Comparison of ENCODE assay signal across 9 cellular contexts in the genomic region with DNA sequence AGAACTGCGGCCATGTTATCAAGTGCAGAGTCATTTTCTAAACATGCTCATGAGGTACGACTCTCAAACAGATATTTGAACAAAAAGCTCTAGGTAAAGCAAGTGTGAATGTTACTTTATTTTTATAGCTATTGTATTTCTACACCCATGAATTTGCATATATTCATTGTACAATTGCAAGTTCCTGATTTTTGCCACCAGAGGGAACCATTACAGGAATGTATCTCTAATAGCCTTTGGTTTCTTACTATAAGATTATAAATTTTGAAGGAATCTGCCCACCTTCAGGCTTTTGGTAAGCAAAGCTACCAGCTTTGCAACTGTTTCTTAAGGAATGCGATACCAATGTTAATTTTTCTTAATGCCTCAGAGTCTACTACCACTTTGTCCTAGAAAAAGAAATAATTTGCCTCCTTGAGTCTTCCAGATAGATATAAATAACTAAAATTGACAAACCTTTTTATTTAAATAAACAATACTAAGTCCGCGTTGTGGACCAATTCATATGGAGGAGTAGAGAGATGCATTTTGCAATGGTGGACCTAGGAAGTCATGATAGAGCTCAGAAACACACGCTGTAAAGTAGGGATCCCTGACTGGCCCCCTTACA.
DNase-seq lines count a peak whose midpoint lies in the region; ATAC-seq, FAIRE-seq and TF ChIP-seq lines count a peak whose summit lies in the region.
"Had no signal": no experiment of that assay in that cellular context is flagged by ENCODE, and none has a peak within 500 bp of the region (broad histone marks: within the 10 kb centered on the region; RNA-seq: fewer than 3 reads in every experiment).

No MANE protein-coding gene starts in this region.

- no peaks in the 10 kb centered on the region for H3K79me2 ChIP-seq in GM12878 (ENCODE audit: control insufficient read depth, insufficient read depth, low read length)

- H3K9ac ChIP-seq in IMR-90 (ENCODE audit: low read depth, low read length) (no peak overlapping the region), GM12878 (ENCODE audit: control insufficient read depth, insufficient read depth, low read length) (no peak overlapping the region)

- RAD21 ChIA-PET in GM12878 (lab: Charles Lee; ENCODE audit: unreplicated experiment) = no interaction called here

- H3K36me3 Mint-ChIP-seq in activated CD4-positive, alpha-beta T cell treated with anti-CD3 and anti-CD28 coated beads, Interleukin-2, amount 10 ng/mL, durations not matched to agents 7 days and 5 days (ENCODE audit: low read depth) = peaks cover 31% of the 10 kb centered on the region

- H3K27ac ChIP-seq in C4-2B = no peak overlapping the region
- H3K27ac ChIP-seq in IMR-90 (ENCODE audit: insufficient read depth, low read length) = no peak overlapping the region
- H3K27ac ChIP-seq in GM12878 (ENCODE audit: control insufficient read depth, insufficient read depth) = no peak overlapping the region

- BruUV-seq in IMR-90 (replicated peaks; lab: Mats Ljungman, UMichigan) = no TSS peak
- no TSS peak for BruUV-seq in GM12878 (replicated peaks; lab: Mats Ljungman, UMichigan)

- H3K9me1 ChIP-seq in IMR-90 (ENCODE audit: insufficient read depth, low read length) = peaks cover 6% of the 10 kb centered on the region; the same call in 1 of the 2 replicates

- H2BK5ac ChIP-seq in IMR-90 (ENCODE audit: low read depth, low read length, poor library complexity, severe bottlenecking) = no peak overlapping the region

- peaks cover 2% of the 10 kb centered on the region for H3K9me3 Mint-ChIP-seq in activated CD4-positive, alpha-beta T cell treated with anti-CD3 and anti-CD28 coated beads, Interleukin-2, amount 10 ng/mL, durations not matched to agents 7 days and 5 days

- POLR2A ChIA-PET in IMR-90 (lab: Charles Lee; ENCODE audit: unreplicated experiment) (no interaction called here), GM12878 (lab: Charles Lee) (no interaction called here)
- POLR2A ChIA-PET in activated CD4-positive, alpha-beta T cell treated with anti-CD3 and anti-CD28 coated beads, Interleukin-2, amount 10 ng/mL, durations not matched to agents 7 days and 5 days (lab: Charles Lee) = no interaction called here

- no peak overlapping the region for H4K5ac ChIP-seq in IMR-90 (ENCODE audit: low read depth, low read length)

- peak; percentile 75 for ATAC-seq in IMR-90 (ENCODE audit: low read depth)
- 0 out of 3 replicates have a peak, but pooled peaks have one; percentile 9 for ATAC-seq in GM12878
- ATAC-seq: naive thymus-derived CD8-positive, alpha-beta T cell had no signal

- H3K4ac ChIP-seq in IMR-90 (ENCODE audit: low read depth, low read length) = no peak overlapping the region

- WGBS in IMR-90 (ENCODE audit: extremely low coverage in 2 of 2, insufficient read length in 1 of 2), 2 experiments = no CpG with 5 or more reads among the region's 6 CpGs
- WGBS in GM12878 (ENCODE audit: insufficient coverage, insufficient replicate concordance, low lambda C conversion rate, missing lambda C conversion rate) = 100% methylated on average over 6 of the region's 6 CpGs

- no peak overlapping the region for H3K23ac ChIP-seq in IMR-90 (ENCODE audit: low read depth, low read length)

- peaks cover 0 to 3% of the 10 kb centered on the region in 2 experiments; a peak in 2 of 4 replicates for H3K79me1 ChIP-seq in IMR-90 (ENCODE audit: low read depth in 1 of 2, low read length in 2 of 2)

- H3K36me3 ChIP-seq in IMR-90 (ENCODE audit: control insufficient read depth, insufficient read depth, low read length) (peaks cover 19% of the 10 kb centered on the region), GM12878 (ENCODE audit: control insufficient read depth in 2 of 2, insufficient read depth in 2 of 2, low read length in 1 of 2) (peaks cover 0 to 3% of the 10 kb centered on the region in 2 experiments; a peak in 1 of 4 replicates)

- no peak overlapping the region for H2AFZ ChIP-seq in IMR-90 (replicated peaks; ENCODE audit: low read length, poor library complexity)
- H2AFZ ChIP-seq in GM12878 (ENCODE audit: control insufficient read depth, low read depth, low read length) = no peak overlapping the region

- SMC1A ChIA-PET in GM12878 (lab: Charles Lee; ENCODE audit: uncharacterized antibody, unreplicated experiment) = interaction anchor here (0.6 kb wide), 1 partner anchor 469 kb away, joined by 3 read pairs; no protein-coding TSS in a partner anchor

- H3K18ac ChIP-seq in IMR-90 (ENCODE audit: low read depth, low read length) = no peak overlapping the region

- H3K27me3 Mint-ChIP-seq in activated CD4-positive, alpha-beta T cell treated with anti-CD3 and anti-CD28 coated beads, Interleukin-2, amount 10 ng/mL, durations not matched to agents 7 days and 5 days = no peaks in the 10 kb centered on the region
- H3K27me3 Mint-ChIP-seq: naive thymus-derived CD8-positive, alpha-beta T cell had no signal

- in situ Hi-C loops in IMR-90 (cut with MboI; ENCODE audit: low sequenced_read_pairs) (no loop called here), GM12878 (cut with MboI) (no loop called here)

- H3K4me3 Mint-ChIP-seq in activated CD4-positive, alpha-beta T cell treated with anti-CD3 and anti-CD28 coated beads, Interleukin-2, amount 10 ng/mL, durations not matched to agents 7 days and 5 days = no peak overlapping the region
- H3K4me3 Mint-ChIP-seq: naive thymus-derived CD8-positive, alpha-beta T cell had no signal

- H3K9me3 ChIP-seq in IMR-90 (ENCODE audit: control insufficient read depth, insufficient read depth, low read length) (no peaks in the 10 kb centered on the region), GM12878 (replicated peaks; ENCODE audit: control insufficient read depth, insufficient read depth, low read length) (no peaks in the 10 kb centered on the region; the same call in 1 of the 3 replicates)

- dilution Hi-C loops in IMR-90 (cut with HindIII; ENCODE audit: low sequenced_read_pairs, unreplicated experiment) = no loop called here

- H2AK5ac ChIP-seq in IMR-90 (ENCODE audit: low read depth, low read length) = no peak overlapping the region

- no peak overlapping the region for H4K8ac ChIP-seq in IMR-90 (ENCODE audit: low read depth in 2 of 2, low read length in 2 of 2)

- H4K91ac ChIP-seq in IMR-90 (ENCODE audit: insufficient read depth, low read depth, low read length) = no peak overlapping the region

- TF ChIP-seq EP300 in GM12878 (IDR thresholded peaks at IDR 0.05; ENCODE audit: borderline replicate concordance in 1 of 2, control insufficient read depth in 1 of 2, low read depth in 2 of 2, low read length in 2 of 2) = no peak

- FAIRE-seq in GM12878 (lab: Jason Lieb, UNC) = no peak

- intact Hi-C loops in IMR-90 (cut with micrococcal nuclease) (loop anchor here (10.0 kb wide), 1 partner anchor 528 kb away; no protein-coding TSS in a partner anchor), GM12878 (cut with micrococcal nuclease; ENCODE audit: unreplicated experiment) (loop anchor here (10.0 kb wide), 2 partner anchors 178 to 528 kb away; a partner anchor contains a TSS)

- H2BK15ac ChIP-seq in IMR-90 (ENCODE audit: low read depth, low read length) = no peak overlapping the region

- H4K20me1 ChIP-seq in IMR-90 (ENCODE audit: insufficient read depth, low read length) (no peaks in the 10 kb centered on the region), GM12878 (ENCODE audit: control insufficient read depth, insufficient read depth) (no peaks in the 10 kb centered on the region)

- CTCF ChIA-PET in IMR-90 (lab: Yijun Ruan, JAX) (interaction anchor here (0.8 to 1.5 kb wide), 5 partner anchors 8 to 71 kb away, joined by 3 to 5 read pairs (median 5); no protein-coding TSS in a partner anchor), GM12878 (lab: Yijun Ruan, JAX) (interaction anchor here (1.0 to 2.1 kb wide), 6 partner anchors 9 to 441 kb away, joined by 3 to 4 read pairs (median 4); no protein-coding TSS in a partner anchor)
- CTCF ChIA-PET in activated CD4-positive, alpha-beta T cell treated with anti-CD3 and anti-CD28 coated beads, Interleukin-2, amount 10 ng/mL, durations not matched to agents 7 days and 5 days (lab: Charles Lee) = interaction anchor here (1.0 to 1.5 kb wide), 2 partner anchors 9 to 26 kb away, joined by 3 to 4 read pairs; no protein-coding TSS in a partner anchor

- no peak overlapping the region for H3K27ac Mint-ChIP-seq in activated CD4-positive, alpha-beta T cell treated with anti-CD3 and anti-CD28 coated beads, Interleukin-2, amount 10 ng/mL, durations not matched to agents 7 days and 5 days

- TF ChIP-seq POLR2A in IMR-90 (IDR thresholded peaks at IDR 0.05; ENCODE audit: low read depth, low read length) (no peak), GM12878 (IDR thresholded peaks at IDR 0.05; ENCODE audit: low read depth, low read length) (no peak)

- H3K4me1 Mint-ChIP-seq in activated CD4-positive, alpha-beta T cell treated with anti-CD3 and anti-CD28 coated beads, Interleukin-2, amount 10 ng/mL, durations not matched to agents 7 days and 5 days = no peaks in the 10 kb centered on the region
- H3K4me1 Mint-ChIP-seq: naive thymus-derived CD8-positive, alpha-beta T cell had no signal

- H2BK120ac ChIP-seq in IMR-90 (ENCODE audit: low read depth, low read length) = no peak overlapping the region

- H3K56ac ChIP-seq in IMR-90 (ENCODE audit: extremely low read depth, insufficient read depth, low read length) = no peak overlapping the region

- DNase-seq in IMR-90 (peak; percentile 41), GM12878 (ENCODE audit: low read depth, low spot score) (no peak), lung microvascular endothelial cell (ENCODE audit: low read depth in 2 of 2) (peak; percentile 41 to 50), NCI-H510A (lab: John Stamatoyannopoulos, UW) (no peak), NCI-H526 treated with DMSO at 0.1 percent for 48 hours (lab: John Stamatoyannopoulos, UW) (no peak), NCI-H774 (lab: John Stamatoyannopoulos, UW) (no peak)
- no peak for DNase-seq in activated CD4-positive, alpha-beta T cell treated with anti-CD3 and anti-CD28 coated beads, Interleukin-2, amount 10 ng/mL, durations not matched to agents 7 days and 5 days
- DNase-seq: naive thymus-derived CD8-positive, alpha-beta T cell had no signal

- H3K4me3 ChIP-seq in IMR-90 (ENCODE audit: insufficient read depth, low read depth, low read length) (no peak overlapping the region), GM12878 (no peak overlapping the region)

- no peaks in the 10 kb centered on the region for H3K27me3 ChIP-seq in IMR-90 (ENCODE audit: control insufficient read depth, insufficient read depth, low read length)
- no peaks in the 10 kb centered on the region for H3K27me3 ChIP-seq in GM12878 (replicated peaks in 1 of 2; ENCODE audit: control insufficient read depth in 2 of 2, insufficient read depth in 2 of 2, low read length in 1 of 2)

- H2AK9ac ChIP-seq in IMR-90 (replicated peaks; ENCODE audit: low read depth, low read length, poor library complexity) = no peak overlapping the region

- peaks cover 2% of the 10 kb centered on the region; the same call in 1 of the 2 replicates for H3K4me1 ChIP-seq in IMR-90 (ENCODE audit: control insufficient read depth, insufficient read depth, low read length)
- H3K4me1 ChIP-seq in GM12878 (ENCODE audit: control insufficient read depth, insufficient read depth, low read length) = peaks cover 3% of the 10 kb centered on the region; the same call in 1 of the 2 replicates

- peak overlapping the region; percentile 19; the same call in 1 of the 2 replicates for H3K14ac ChIP-seq in IMR-90 (replicated peaks; ENCODE audit: low read depth, low read length)

- H2BK20ac ChIP-seq in IMR-90 (ENCODE audit: low read depth, low read length) = no peak overlapping the region

- H3K4me2 ChIP-seq in IMR-90 (ENCODE audit: low read depth, low read length) (no peak overlapping the region), GM12878 (ENCODE audit: control insufficient read depth, insufficient read depth) (no peak overlapping the region)

- TF ChIP-seq RAD21 in IMR-90 (IDR thresholded peaks at IDR 0.05; ENCODE audit: low read length) = no peak
- TF ChIP-seq RAD21 in GM12878 (IDR thresholded peaks at IDR 0.05; ENCODE audit: insufficient read depth, low read depth, low read length) = no peak

- peak; percentile 76 for TF ChIP-seq CTCF in C4-2B (conservative IDR thresholded peaks at IDR 0.05)
- peak; percentile 53 for TF ChIP-seq CTCF in IMR-90 (conservative IDR thresholded peaks at IDR 0.05; ENCODE audit: low read depth, low read length)
- TF ChIP-seq CTCF in GM12878 (IDR thresholded peaks at IDR 0.05 in 2 of 3, conservative IDR thresholded peaks at IDR 0.05 in 1 of 3; ENCODE audit: control insufficient read depth in 2 of 3, extremely low read depth in 1 of 3, insufficient read depth in 1 of 3, low read depth in 3 of 3, low read length in 3 of 3) = peak; percentile 10 to 27 (median 16); a peak in 3 of 6 replicates

Comparison
In these comparisons a context has a peak if more than half of its experiments do, and no peak if none do; other contexts are left out.
1. CTCF ChIP-seq: peak in every context shown above with its lines; median percentile 76 in C4-2B; 53 in IMR-90; 16 in GM12878.
2. DNase-seq: peak in IMR-90 (single experiment) and lung microvascular endothelial cell (2 of 2); none in GM12878 (single experiment), activated CD4-positive, alpha-beta T cell treated with anti-CD3 and anti-CD28 coated beads, Interleukin-2, amount 10 ng/mL, durations not matched to agents 7 days and 5 days (single experiment), NCI-H510A (single experiment), NCI-H526 treated with DMSO at 0.1 percent for 48 hours (single experiment) and NCI-H774 (single experiment).